In the genomic region with DNA sequence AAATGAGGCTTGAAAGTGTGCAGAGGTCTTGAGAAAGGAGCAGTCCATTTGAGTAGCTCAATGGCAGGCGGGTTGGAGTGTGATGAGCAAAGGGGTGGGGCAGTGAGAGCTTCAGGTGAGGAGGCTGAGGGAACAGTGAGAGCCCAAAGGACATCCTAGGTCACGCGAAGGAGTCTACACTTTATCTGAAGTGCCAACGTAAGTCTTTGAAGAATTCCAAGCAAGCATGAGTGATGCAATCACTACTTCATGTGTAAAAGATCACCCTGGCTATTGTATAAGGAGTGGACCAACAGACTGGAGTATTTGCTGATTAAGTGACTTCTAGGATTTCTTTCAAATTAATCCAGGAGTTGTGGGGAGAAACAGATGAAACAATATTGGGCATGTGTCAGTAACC, we compare ENCODE assay signal across 1 cellular context.
A peak's percentile ranks its signal among the peaks of the same experiment; 100 is the strongest.
TF ChIP-seq lines count a peak whose summit lies in the region.

No MANE protein-coding gene starts in this region.

TF ChIP-seq in IMR-90, 13 proteins besides CTCF, POLR2A, EP300 and RAD21:
- TF ChIP-seq, protein P1, sequence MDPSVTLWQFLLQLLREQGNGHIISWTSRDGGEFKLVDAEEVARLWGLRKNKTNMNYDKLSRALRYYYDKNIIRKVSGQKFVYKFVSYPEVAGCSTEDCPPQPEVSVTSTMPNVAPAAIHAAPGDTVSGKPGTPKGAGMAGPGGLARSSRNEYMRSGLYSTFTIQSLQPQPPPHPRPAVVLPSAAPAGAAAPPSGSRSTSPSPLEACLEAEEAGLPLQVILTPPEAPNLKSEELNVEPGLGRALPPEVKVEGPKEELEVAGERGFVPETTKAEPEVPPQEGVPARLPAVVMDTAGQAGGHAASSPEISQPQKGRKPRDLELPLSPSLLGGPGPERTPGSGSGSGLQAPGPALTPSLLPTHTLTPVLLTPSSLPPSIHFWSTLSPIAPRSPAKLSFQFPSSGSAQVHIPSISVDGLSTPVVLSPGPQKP (IDR thresholded peaks at IDR 0.05; ENCODE audit: borderline replicate concordance, low read depth, low read length) = no peak
- TF ChIP-seq CEBPB (IDR thresholded peaks at IDR 0.05; ENCODE audit: low read depth, low read length) = peak; percentile 78
TF ChIP-seq in IMR-90: peak in this region for 1.
